ENCODE assay signal across 8 cellular contexts in the genomic region with DNA sequence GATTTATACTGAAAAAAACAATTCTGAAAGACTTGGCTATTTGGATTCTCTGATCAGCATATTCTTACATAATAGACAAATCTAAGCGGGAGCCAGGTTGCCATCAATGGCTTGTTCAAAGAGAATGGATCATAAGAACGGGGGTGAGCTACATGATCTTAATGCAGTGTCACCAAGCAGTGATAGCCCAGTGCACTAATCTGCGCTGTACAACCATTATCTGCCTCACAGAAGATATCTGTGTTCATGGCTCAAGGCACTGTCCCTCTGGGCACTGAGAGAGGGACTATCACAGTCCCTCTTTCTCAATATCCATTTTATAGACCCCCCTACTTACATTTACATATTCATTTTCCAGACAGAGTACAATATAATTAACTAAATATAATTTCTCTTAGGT.
"Had no signal": no experiment of that assay in that cellular context is flagged by ENCODE, and none has a peak within 500 bp of the region (broad histone marks: within the 10 kb centered on the region; RNA-seq: fewer than 3 reads in every experiment).

No MANE protein-coding gene starts in this region.

- ATAC-seq: GM12878 had no signal

- DNase-seq: GDM1, GF-D8 had no signal

- FAIRE-seq: G401.6, GM12878, GM12891, GM12892, GM18507, GM19239 had no signal

- H3K4me3 ChIP-seq: GM12878 had no signal
